Comparison of ENCODE assay signal across 8 cellular contexts in genomic region chr3:11718582-11719405, GRCh38.
A peak's percentile ranks its signal among the peaks of the same experiment; 100 is the strongest.
DNase-seq lines count a peak whose midpoint lies in the region; ATAC-seq, FAIRE-seq and TF ChIP-seq lines count a peak whose summit lies in the region.

No MANE protein-coding gene starts in this region.

- H3K4me2 ChIP-seq in Karpas-422 (ENCODE audit: low read depth, low read length, poor library complexity, severe bottlenecking): peak overlapping the region; percentile 89

- no peaks in the 10 kb centered on the region for H3K9me3 Mint-ChIP-seq in activated CD4-positive, alpha-beta T cell treated with anti-CD3 and anti-CD28 coated beads, Interleukin-2, amount 10 ng/mL, durations not matched to agents 24 days and 14 days

- WGBS in lung, 2 donors: 0 to 1% methylated on average over 28 to 44 of the region's 44 CpGs

- peaks cover 20% of the 10 kb centered on the region for H3K4me1 Mint-ChIP-seq in activated CD4-positive, alpha-beta T cell treated with anti-CD3 and anti-CD28 coated beads, Interleukin-2, amount 10 ng/mL, durations not matched to agents 24 days and 14 days

- no peaks in the 10 kb centered on the region for H3K9me3 ChIP-seq in Karpas-422 (ENCODE audit: low read length)
- no peaks in the 10 kb centered on the region for H3K9me3 ChIP-seq in duodenal mucosa (ENCODE audit: control insufficient read depth in 1 of 2, low read length in 2 of 2)
- H3K9me3 ChIP-seq in lung (ENCODE audit: control insufficient read depth in 2 of 2, insufficient read depth in 1 of 2, low read length in 1 of 2): no peaks in the 10 kb centered on the region

- H3K36me3 ChIP-seq in Karpas-422 (ENCODE audit: insufficient read depth, low read length) (no peaks in the 10 kb centered on the region), duodenal mucosa (ENCODE audit: control insufficient read depth in 1 of 2, insufficient read depth in 2 of 2, low read length in 2 of 2) (no peaks in the 10 kb centered on the region), lung (ENCODE audit: control insufficient read depth in 2 of 2, insufficient read depth in 2 of 2, low read length in 2 of 2) (no peaks in the 10 kb centered on the region)

- peak; percentile 88 for DNase-seq in Karpas-422
- DNase-seq in activated CD4-positive, alpha-beta T cell treated with anti-CD3 and anti-CD28 coated beads, Interleukin-2, amount 10 ng/mL, durations not matched to agents 24 days and 14 days: peak; percentile 72
- DNase-seq in lung (ENCODE audit: low spot score): peak; percentile 57
- DNase-seq in stimulated activated CD4-positive, alpha-beta T cell treated with anti-CD3 and anti-CD28 coated beads, TNF-alpha, amount 100 ng/mL, for 48 hours (ENCODE audit: low read depth in 3 of 3): peak in 2 of 3 donors; percentile 32 to 38
- DNase-seq in D721Med (ENCODE audit: insufficient read length, low spot score): no peak

- peaks cover 2% of the 10 kb centered on the region for H3K36me3 Mint-ChIP-seq in activated CD4-positive, alpha-beta T cell treated with anti-CD3 and anti-CD28 coated beads, Interleukin-2, amount 10 ng/mL, durations not matched to agents 24 days and 14 days (ENCODE audit: low read depth)

- peak overlapping the region; percentile 93 for H3K4me3 Mint-ChIP-seq in activated CD4-positive, alpha-beta T cell treated with anti-CD3 and anti-CD28 coated beads, Interleukin-2, amount 10 ng/mL, durations not matched to agents 24 days and 14 days

- H3K9me2 ChIP-seq in Karpas-422 (replicated peaks; ENCODE audit: insufficient read depth, low read length): no peaks in the 10 kb centered on the region

- intact Hi-C loops in activated CD4-positive, alpha-beta T cell treated with anti-CD3 and anti-CD28 coated beads, Interleukin-2, amount 10 ng/mL, durations not matched to agents 24 days and 14 days (cut with micrococcal nuclease): loop anchor here (2.0 to 5.0 kb wide), 2 partner anchors 54 to 128 kb away; partner anchors contain the start of gene TAMM41

- H3K27me3 Mint-ChIP-seq in activated CD4-positive, alpha-beta T cell treated with anti-CD3 and anti-CD28 coated beads, Interleukin-2, amount 10 ng/mL, durations not matched to agents 24 days and 14 days: peaks cover 25% of the 10 kb centered on the region

- peaks cover 37% of the 10 kb centered on the region for H3K4me1 ChIP-seq in Karpas-422 (ENCODE audit: low read length)
- peaks cover 27 to 31% of the 10 kb centered on the region in 2 donors for H3K4me1 ChIP-seq in duodenal mucosa (ENCODE audit: control insufficient read depth in 1 of 2, insufficient read depth in 2 of 2, low read length in 2 of 2)
- peaks cover 0 to 2% of the 10 kb centered on the region in 2 donors for H3K4me1 ChIP-seq in lung (ENCODE audit: control insufficient read depth in 2 of 2, insufficient read depth in 2 of 2, low read length in 2 of 2)

- peak overlapping the region; percentile 32 for H2AFZ ChIP-seq in Karpas-422 (ENCODE audit: low read length)

- H3K9ac ChIP-seq in Karpas-422 (ENCODE audit: low read length): peak overlapping the region; percentile 74
- peak overlapping the region; percentile 73 to 85 for H3K9ac ChIP-seq in duodenal mucosa (ENCODE audit: low read depth in 1 of 2, low read length in 2 of 2)

- H3K27ac ChIP-seq in Karpas-422 (ENCODE audit: low read length): peak overlapping the region; percentile 89
- peak overlapping the region; percentile 88 for H3K27ac ChIP-seq in duodenal mucosa (ENCODE audit: low read depth, low read length)
- H3K27ac ChIP-seq in lung (ENCODE audit: low read depth in 1 of 2, low read length in 1 of 2): peak overlapping the region; percentile 93 to 95

- H4K20me1 ChIP-seq in Karpas-422 (ENCODE audit: insufficient read depth, low read depth, low read length): no peaks in the 10 kb centered on the region

- H3K4me3 ChIP-seq in GM08714 (ENCODE audit: low read length): peak overlapping the region; percentile 79
- peak overlapping the region; percentile 75 for H3K4me3 ChIP-seq in Karpas-422 (ENCODE audit: low read length)
- H3K4me3 ChIP-seq in duodenal mucosa (ENCODE audit: low read depth in 1 of 2, low read length in 2 of 2): peak overlapping the region; percentile 82 to 93
- peak overlapping the region; percentile 88 for H3K4me3 ChIP-seq in lung

- no peak for TF ChIP-seq CTCF in lung (IDR thresholded peaks at IDR 0.05; ENCODE audit: control extremely low read depth, extremely low read depth)
- no peak for TF ChIP-seq CTCF in D721Med (IDR thresholded peaks at IDR 0.05; ENCODE audit: insufficient read depth, missing control alignments)

- H3K27ac Mint-ChIP-seq in activated CD4-positive, alpha-beta T cell treated with anti-CD3 and anti-CD28 coated beads, Interleukin-2, amount 10 ng/mL, durations not matched to agents 24 days and 14 days: peak overlapping the region; percentile 84

- FAIRE-seq in D721Med (lab: Jason Lieb, UNC): no peak

- ATAC-seq in GM21825 (IDR thresholded peaks at IDR 0.05; ENCODE audit: unreplicated experiment) (peak; percentile 26), lung (ENCODE audit: insufficient read depth, low FRiP score) (no peak)

- peaks cover 46% of the 10 kb centered on the region for H3K79me2 ChIP-seq in Karpas-422 (ENCODE audit: low read length)

- H3K27me3 ChIP-seq in Karpas-422 (ENCODE audit: low read length): no peaks in the 10 kb centered on the region
- no peaks in the 10 kb centered on the region for H3K27me3 ChIP-seq in duodenal mucosa (ENCODE audit: control insufficient read depth in 1 of 2, insufficient read depth in 2 of 2, low read length in 2 of 2)
- no peaks in the 10 kb centered on the region for H3K27me3 ChIP-seq in lung (ENCODE audit: control insufficient read depth, insufficient read depth)
